Comparison of ENCODE assay signal across 1 cellular context in genomic region chr1:17826165-17826488, GRCh38.
TF ChIP-seq lines count a peak whose summit lies in the region.

No MANE protein-coding gene starts in this region.

TF ChIP-seq in HepG2, 621 proteins besides CTCF, POLR2A, EP300 and RAD21 (continued from another document):
- no peak for TF ChIP-seq TIGD3 (CRISPR knock-in tag; IDR thresholded peaks at IDR 0.05; ENCODE audit: borderline replicate concordance)
- TF ChIP-seq XRCC5 (optimal IDR thresholded peaks at IDR 0.05; ENCODE audit: low read length) = peak; percentile 72
- TF ChIP-seq KDM5B (CRISPR knock-in tag; IDR thresholded peaks at IDR 0.05; ENCODE audit: borderline replicate concordance) = no peak
